In genomic region chr19:4371209-4371897, GRCh38 we compare ENCODE assay signal across 12 cellular contexts. TPM values are rescaled to one million over a fixed set of nuclear protein-coding genes. Genes with fewer than 3 reads are reported as not detected.
A peak's percentile ranks its signal among the peaks of the same experiment; 100 is the strongest.
DNase-seq lines count a peak whose midpoint lies in the region; ATAC-seq, FAIRE-seq and TF ChIP-seq lines count a peak whose summit lies in the region.
"Had no signal": no experiment of that assay in that cellular context is flagged by ENCODE, and none has a peak within 500 bp of the region (broad histone marks: within the 10 kb centered on the region; RNA-seq: fewer than 3 reads in every experiment).

No MANE protein-coding gene starts in this region.

- no peak overlapping the region for H3K4me3 Mint-ChIP-seq in natural killer cell treated with Interleukin-12 subunit alpha and Interleukin-12 subunit beta and Interleukin-15 and Interleukin-18, amount 100 ng/mL, for 72 hours
- H3K4me3 Mint-ChIP-seq in glutamatergic neuron (ENCODE audit: unreplicated experiment) = no peak overlapping the region

- CTCF ChIA-PET in K562 (lab: Yijun Ruan, JAX; ENCODE audit: low intra/inter-chr PET ratio) = no interaction called here

- H3K36me3 ChIP-seq in BLaER1 treated with 17β-estradiol and CSF1 and Interleukin-3, amounts not matched to agents 10 nM and 100 nM = peaks cover 5 to 41% (median 21%) of the 10 kb centered on the region in 11 experiments; a peak in 20 of 22 replicates
- H3K36me3 ChIP-seq in KOPT-K1 (ENCODE audit: insufficient read depth, low read length) (0 out of 2 replicates have a peak, but pooled peaks cover 6% of the 10 kb centered on the region), K562 (ENCODE audit: control insufficient read depth, insufficient read depth, low read length) (peaks cover 57% of the 10 kb centered on the region; the same call in 2 of the 3 replicates)

- H3K4me1 Mint-ChIP-seq in natural killer cell treated with Interleukin-12 subunit alpha and Interleukin-12 subunit beta and Interleukin-15 and Interleukin-18, amount 100 ng/mL, for 72 hours (ENCODE audit: low read depth in 2 of 2) = peaks cover 34 to 44% of the 10 kb centered on the region in 2 donors
- H3K4me1 Mint-ChIP-seq in glutamatergic neuron (ENCODE audit: low read depth, unreplicated experiment) = peaks cover 30% of the 10 kb centered on the region

- no peaks in the 10 kb centered on the region for H3K27me3 ChIP-seq in BLaER1 treated with 17β-estradiol and CSF1 and Interleukin-3, amounts not matched to agents 10 nM and 100 nM
- no peaks in the 10 kb centered on the region for H3K27me3 ChIP-seq in K562 (ENCODE audit: control insufficient read depth in 2 of 2, insufficient read depth in 2 of 2, low read length in 2 of 2)

- intact Hi-C loops in K562 (cut with micrococcal nuclease) = no loop called here

- FAIRE-seq in K562 (lab: Jason Lieb, UNC) = no peak
- FAIRE-seq in urothelium cell line (lab: Jason Lieb, UNC) = no peak
- FAIRE-seq: colon had no signal

- H3K36me3 Mint-ChIP-seq in natural killer cell treated with Interleukin-12 subunit alpha and Interleukin-12 subunit beta and Interleukin-15 and Interleukin-18, amount 100 ng/mL, for 72 hours = no peaks in the 10 kb centered on the region
- no peaks in the 10 kb centered on the region for H3K36me3 Mint-ChIP-seq in glutamatergic neuron (ENCODE audit: unreplicated experiment)

- H3K4me3 ChIP-seq in BLaER1 treated with 17β-estradiol and CSF1 and Interleukin-3, amounts not matched to agents 10 nM and 100 nM = peak overlapping the region in 1 of 10 experiments; percentile 7; a peak in 1 of 20 replicates
- no peak overlapping the region for H3K4me3 ChIP-seq in K562
- H3K4me3 ChIP-seq: HAP-1 had no signal

- BruUV-seq in K562 (replicated peaks; lab: Mats Ljungman, UMichigan) = no TSS peak

- H3K27ac Mint-ChIP-seq in natural killer cell treated with Interleukin-12 subunit alpha and Interleukin-12 subunit beta and Interleukin-15 and Interleukin-18, amount 100 ng/mL, for 72 hours = peak overlapping the region; percentile 80 to 93
- H3K27ac Mint-ChIP-seq in glutamatergic neuron (ENCODE audit: unreplicated experiment) = no peak overlapping the region

- H4K20me1 ChIP-seq in BLaER1 treated with 17β-estradiol and CSF1 and Interleukin-3, amounts not matched to agents 10 nM and 100 nM = peaks cover 90 to 100% (median 98%) of the 10 kb centered on the region in 11 experiments
- peaks cover 6% of the 10 kb centered on the region for H4K20me1 ChIP-seq in K562 (replicated peaks; ENCODE audit: control insufficient read depth, insufficient read depth, low read length)

- H3K4me2 ChIP-seq in BLaER1 treated with 17β-estradiol and CSF1 and Interleukin-3, amounts not matched to agents 10 nM and 100 nM = peak overlapping the region; percentile 96 to 100 (median 99)
- no peak overlapping the region for H3K4me2 ChIP-seq in K562 (ENCODE audit: insufficient read depth, low read length)

- 95% methylated on average over 14 of the region's 26 CpGs for WGBS in K562 (ENCODE audit: insufficient coverage, low coverage, missing lambda C conversion rate)

- TF ChIP-seq POLR2A in K562 (conservative IDR thresholded peaks at IDR 0.05) = no peak

- POLR2A ChIA-PET in K562 (lab: Yijun Ruan, JAX) = interaction anchor here (1.1 kb wide), 1 partner anchor 8 kb away, joined by 5 read pairs; no protein-coding TSS in a partner anchor

- no peaks in the 10 kb centered on the region for H3K9me3 Mint-ChIP-seq in natural killer cell treated with Interleukin-12 subunit alpha and Interleukin-12 subunit beta and Interleukin-15 and Interleukin-18, amount 100 ng/mL, for 72 hours
- peaks cover 12% of the 10 kb centered on the region for H3K9me3 Mint-ChIP-seq in glutamatergic neuron (ENCODE audit: unreplicated experiment)

- ATAC-seq in K562 = no peak
- ATAC-seq in natural killer cell treated with Interleukin-12 subunit alpha and Interleukin-12 subunit beta and Interleukin-15 and Interleukin-18, amount 100 ng/mL, for 72 hours = no peak

- H3K9me3 ChIP-seq in BLaER1 treated with 17β-estradiol and CSF1 and Interleukin-3, amounts not matched to agents 10 nM and 100 nM (replicated peaks in 1 of 11) = no peaks in the 10 kb centered on the region
- no peaks in the 10 kb centered on the region for H3K9me3 ChIP-seq in KOPT-K1 (ENCODE audit: insufficient read depth, low read length, poor library complexity, severe bottlenecking)
- H3K9me3 ChIP-seq in K562 (replicated peaks; ENCODE audit: control insufficient read depth, insufficient read depth, low read depth, low read length) = no peaks in the 10 kb centered on the region
- H3K9me3 ChIP-seq: HAP-1 had no signal

- DNase-seq in K562 (ENCODE audit: extremely low read depth in 1 of 4, low spot score in 3 of 4) = no peak
- no peak for DNase-seq in natural killer cell treated with Interleukin-12 subunit alpha and Interleukin-12 subunit beta and Interleukin-15 and Interleukin-18, amount 100 ng/mL, for 72 hours (ENCODE audit: low spot score)
- no peak for DNase-seq in glutamatergic neuron
- no peak for DNase-seq in urothelium cell line (ENCODE audit: low spot score)
- no peak for DNase-seq in islet precursor cell
- no peak for DNase-seq in COR-L47 (lab: John Stamatoyannopoulos, UW)
- DNase-seq: activated CD4-positive, CD25-positive, alpha-beta regulatory T cell treated with anti-CD3 and anti-CD28 coated beads, Interleukin-2, amount 50 U/mL, for 72 hours; NCI-H748 treated with DMSO at 0.1 percent for 48 hours had no signal

- TF ChIP-seq RAD21 in K562 (CRISPR knock-in tag; conservative IDR thresholded peaks at IDR 0.05 in 1 of 2, IDR thresholded peaks at IDR 0.05 in 1 of 2) = no peak

- H3K27me3 Mint-ChIP-seq in natural killer cell treated with Interleukin-12 subunit alpha and Interleukin-12 subunit beta and Interleukin-15 and Interleukin-18, amount 100 ng/mL, for 72 hours = no peaks in the 10 kb centered on the region
- H3K27me3 Mint-ChIP-seq in glutamatergic neuron (ENCODE audit: unreplicated experiment) = peaks cover 27% of the 10 kb centered on the region

- no peak overlapping the region for H2AFZ ChIP-seq in K562 (ENCODE audit: low read depth, low read length)

- TF ChIP-seq EP300 in K562 (IDR thresholded peaks at IDR 0.05; ENCODE audit: low read length) = no peak

- H3K9me1 ChIP-seq in K562 (ENCODE audit: control insufficient read depth, insufficient read depth, low read length) = no peaks in the 10 kb centered on the region

- in situ Hi-C loops in K562 (cut with MboI) = no loop called here

- H3K4me1 ChIP-seq in BLaER1 treated with 17β-estradiol and CSF1 and Interleukin-3, amounts not matched to agents 10 nM and 100 nM = peaks cover 93 to 100% (median 98%) of the 10 kb centered on the region in 10 experiments
- H3K4me1 ChIP-seq in K562 (replicated peaks in 1 of 2; ENCODE audit: control insufficient read depth in 2 of 2, insufficient read depth in 2 of 2, low read length in 2 of 2) = peaks cover 66 to 92% of the 10 kb centered on the region in 2 experiments

- peaks cover 89% of the 10 kb centered on the region for H3K79me2 ChIP-seq in K562 (ENCODE audit: control insufficient read depth, insufficient read depth, low read length)

- TF ChIP-seq CTCF in K562 (IDR thresholded peaks at IDR 0.05 in 2 of 3, conservative IDR thresholded peaks at IDR 0.05 in 1 of 3; ENCODE audit: insufficient read depth in 2 of 3, low read depth in 1 of 3, low read length in 3 of 3) = no peak
- no peak for TF ChIP-seq CTCF in glutamatergic neuron (IDR thresholded peaks at IDR 0.05; ENCODE audit: partially characterized antibody, unreplicated experiment)

- peak overlapping the region in 5 of 11 experiments; percentile 81 to 92 (median 90); a peak in 6 of 22 replicates for H3K27ac ChIP-seq in BLaER1 treated with 17β-estradiol and CSF1 and Interleukin-3, amounts not matched to agents 10 nM and 100 nM
- H3K27ac ChIP-seq in KOPT-K1 (ENCODE audit: low read depth, low read length, poor library complexity, severe bottlenecking) (peak overlapping the region; percentile 76), K562 (ENCODE audit: extremely low read depth, low read depth, low read length) (no peak overlapping the region)

- H3K9ac ChIP-seq in BLaER1 treated with 17β-estradiol and CSF1 and Interleukin-3, amounts not matched to agents 10 nM and 100 nM = peak overlapping the region; percentile 26 to 82 (median 78); a peak in 19 of 22 replicates
- H3K9ac ChIP-seq in K562 (ENCODE audit: insufficient read depth in 1 of 2, low read depth in 2 of 2, low read length in 2 of 2) = peak overlapping the region in 1 of 2 experiments; percentile 94; a peak in 2 of 4 replicates

RNA-seq across cellular contexts. Expression of gene MPND, which starts 28.0 kb away (rescaled TPM):
- total RNA-seq in K562 (2011; cell fraction: chromatin; rRNA removed; ENCODE audit: low replicate concordance) = 6.5 and 16.7 TPM in 2 replicates
- 12.6 and 12.8 TPM in 2 replicates for total RNA-seq in K562 (2011; cell fraction: nucleolus; rRNA removed)
- total RNA-seq in K562 (2011; cell fraction: nucleoplasm; rRNA removed) = 6.2 and 6.5 TPM in 2 replicates
- total RNA-seq in K562 (2014; rRNA removed) (3.6 and 5.7 TPM in 2 replicates), K562 (2014; rRNA removed; fragmentation: Illumina TruSeq; extraction: Trizol) (1.5 and 1.9 TPM in 2 replicates), K562 (2015; rRNA removed; fragmentation: Illumina TruSeq; extraction: Trizol) (7.8 and 8.0 TPM in 2 replicates), K562 (2021) (14.0 and 16.2 TPM in 2 replicates), glutamatergic neuron (ENCODE audit: unreplicated experiment) (56.7 TPM)
- polyA plus RNA-seq in K562 (2011; rRNA removed) (3.9 and 4.3 TPM in 2 replicates), K562 (2014; fragmentation: Illumina TruSeq; extraction: Trizol) (5.5 and 7.6 TPM in 2 replicates), K562 (2014; fragmentation: Nextera tagmentation; extraction: Ambion mirVana) (1 to 10 TPM in 1 of 2 experiments, under 1 TPM in 1; 0.25 to 1.3 TPM), K562 (2014; rRNA removed) (5.7 and 9.4 TPM in 2 replicates)
- polyA plus RNA-seq in K562 (2011; cell fraction: cytosol; rRNA removed) = 4.7 and 8.9 TPM in 2 replicates
- 4.8 and 7.2 TPM in 2 replicates for polyA plus RNA-seq in K562 (2011; cell fraction: nucleus; rRNA removed)
- 13.5 and 16.5 TPM in 2 replicates for polyA plus RNA-seq in K562 (2012)
- 1.3 and 1.9 TPM in 2 replicates for polyA minus RNA-seq in K562 (2011; rRNA and poly(A)+ RNA removed)
- polyA minus RNA-seq in K562 (2011; cell fraction: cytosol; rRNA and poly(A)+ RNA removed) = 8.7 and 9.4 TPM in 2 replicates
- polyA minus RNA-seq in K562 (2011; cell fraction: nucleus; rRNA and poly(A)+ RNA removed) = 3.2 and 4.0 TPM in 2 replicates
- 10 to 100 TPM; 28.3 to 73.5 TPM for total RNA-seq in natural killer cell treated with Interleukin-12 subunit alpha and Interleukin-12 subunit beta and Interleukin-15 and Interleukin-18, amount 100 ng/mL, for 72 hours

RNA-seq across cellular contexts. Expression of gene SH3GL1, which starts 29.0 kb away (rescaled TPM):
- 74.6 and 119 TPM in 2 replicates for total RNA-seq in K562 (2011; cell fraction: chromatin; rRNA removed; ENCODE audit: low replicate concordance)
- 59.7 and 60.0 TPM in 2 replicates for total RNA-seq in K562 (2011; cell fraction: nucleolus; rRNA removed)
- 58.7 and 78.3 TPM in 2 replicates for total RNA-seq in K562 (2011; cell fraction: nucleoplasm; rRNA removed)
- total RNA-seq in K562 (2014; rRNA removed) = 48.0 and 60.1 TPM in 2 replicates
- total RNA-seq in K562 (2014; rRNA removed; fragmentation: Illumina TruSeq; extraction: Trizol) = 6.1 and 9.4 TPM in 2 replicates
- total RNA-seq in K562 (2015; rRNA removed; fragmentation: Illumina TruSeq; extraction: Trizol) = 28.6 and 29.1 TPM in 2 replicates
- total RNA-seq in K562 (2021) = 72.0 and 75.3 TPM in 2 replicates
- 25.7 and 44.0 TPM in 2 replicates for polyA plus RNA-seq in K562 (2011; rRNA removed)
- polyA plus RNA-seq in K562 (2011; cell fraction: cytosol; rRNA removed) = 41.8 and 96.4 TPM in 2 replicates
- 68.2 and 94.2 TPM in 2 replicates for polyA plus RNA-seq in K562 (2011; cell fraction: nucleus; rRNA removed)
- polyA plus RNA-seq in K562 (2012) = 51.2 and 58.7 TPM in 2 replicates
- 25.5 and 57.0 TPM in 2 replicates for polyA plus RNA-seq in K562 (2014; fragmentation: Illumina TruSeq; extraction: Trizol)
- polyA plus RNA-seq in K562 (2014; fragmentation: Nextera tagmentation; extraction: Ambion mirVana) = 1 to 10 TPM; 1.7 to 2.1 TPM
- polyA plus RNA-seq in K562 (2014; rRNA removed) = 58.5 and 64.7 TPM in 2 replicates
- polyA minus RNA-seq in K562 (2011; rRNA and poly(A)+ RNA removed) = 8.2 and 13.7 TPM in 2 replicates
- 31.3 and 36.5 TPM in 2 replicates for polyA minus RNA-seq in K562 (2011; cell fraction: cytosol; rRNA and poly(A)+ RNA removed)
- 17.4 and 22.5 TPM in 2 replicates for polyA minus RNA-seq in K562 (2011; cell fraction: nucleus; rRNA and poly(A)+ RNA removed)
- total RNA-seq in natural killer cell treated with Interleukin-12 subunit alpha and Interleukin-12 subunit beta and Interleukin-15 and Interleukin-18, amount 100 ng/mL, for 72 hours = 10 to 100 TPM; 47.0 to 50.8 TPM
- total RNA-seq in glutamatergic neuron (ENCODE audit: unreplicated experiment) = 56.3 TPM

RNA-seq across cellular contexts. Expression of gene CHAF1A, which starts 31.1 kb away (rescaled TPM):
- 122 and 169 TPM in 2 replicates for total RNA-seq in K562 (2011; cell fraction: chromatin; rRNA removed; ENCODE audit: low replicate concordance)
- total RNA-seq in K562 (2011; cell fraction: nucleolus; rRNA removed) = 101 and 121 TPM in 2 replicates
- total RNA-seq in K562 (2011; cell fraction: nucleoplasm; rRNA removed) = 83.4 and 88.4 TPM in 2 replicates
- 61.1 and 78.3 TPM in 2 replicates for total RNA-seq in K562 (2014; rRNA removed)
- total RNA-seq in K562 (2014; rRNA removed; fragmentation: Illumina TruSeq; extraction: Trizol) = 32.5 and 42.6 TPM in 2 replicates
- total RNA-seq in K562 (2015; rRNA removed; fragmentation: Illumina TruSeq; extraction: Trizol) = 51.4 and 51.8 TPM in 2 replicates
- 78.6 and 86.9 TPM in 2 replicates for total RNA-seq in K562 (2021)
- 32.0 and 35.3 TPM in 2 replicates for polyA plus RNA-seq in K562 (2011; rRNA removed)
- polyA plus RNA-seq in K562 (2011; cell fraction: cytosol; rRNA removed) = 33.8 and 95.9 TPM in 2 replicates
- polyA plus RNA-seq in K562 (2011; cell fraction: nucleus; rRNA removed) = 46.7 and 100 TPM in 2 replicates
- polyA plus RNA-seq in K562 (2012) = 65.6 and 65.8 TPM in 2 replicates
- 45.2 and 59.3 TPM in 2 replicates for polyA plus RNA-seq in K562 (2014; fragmentation: Illumina TruSeq; extraction: Trizol)
- 1 to 10 TPM; 1.6 to 2.1 TPM for polyA plus RNA-seq in K562 (2014; fragmentation: Nextera tagmentation; extraction: Ambion mirVana)
- 65.4 and 73.4 TPM in 2 replicates for polyA plus RNA-seq in K562 (2014; rRNA removed)
- polyA minus RNA-seq in K562 (2011; rRNA and poly(A)+ RNA removed) = 33.8 and 38.5 TPM in 2 replicates
- 43.1 and 61.4 TPM in 2 replicates for polyA minus RNA-seq in K562 (2011; cell fraction: cytosol; rRNA and poly(A)+ RNA removed)
- polyA minus RNA-seq in K562 (2011; cell fraction: nucleus; rRNA and poly(A)+ RNA removed) = 35.1 and 42.1 TPM in 2 replicates
- 100 to 1,000 TPM in 1 of 2 donors, 10 to 100 TPM in 1; 54.6 to 125 TPM for total RNA-seq in natural killer cell treated with Interleukin-12 subunit alpha and Interleukin-12 subunit beta and Interleukin-15 and Interleukin-18, amount 100 ng/mL, for 72 hours
- total RNA-seq in glutamatergic neuron (ENCODE audit: unreplicated experiment) = 20.5 TPM

RNA-seq across cellular contexts. Expression of gene STAP2, which starts 32.7 kb away (rescaled TPM):
- total RNA-seq in K562 (2011; cell fraction: chromatin; rRNA removed; ENCODE audit: low replicate concordance) = 2.7 and 6.6 TPM in 2 replicates
- total RNA-seq in K562 (2011; cell fraction: nucleolus; rRNA removed) = 8.7 and 10.8 TPM in 2 replicates
- 4.0 and 6.0 TPM in 2 replicates for total RNA-seq in K562 (2011; cell fraction: nucleoplasm; rRNA removed)
- total RNA-seq in K562 (2014; rRNA removed) (4.3 and 7.8 TPM in 2 replicates), K562 (2014; rRNA removed; fragmentation: Illumina TruSeq; extraction: Trizol) (2.3 and 3.9 TPM in 2 replicates), K562 (2015; rRNA removed; fragmentation: Illumina TruSeq; extraction: Trizol) (3.5 and 4.5 TPM in 2 replicates), K562 (2021) (5.7 and 8.2 TPM in 2 replicates), glutamatergic neuron (ENCODE audit: unreplicated experiment) (18.1 TPM)
- polyA plus RNA-seq in K562 (2011; rRNA removed) (4.3 and 4.7 TPM in 2 replicates), K562 (2014; fragmentation: Illumina TruSeq; extraction: Trizol) (5.3 and 5.4 TPM in 2 replicates), K562 (2014; fragmentation: Nextera tagmentation; extraction: Ambion mirVana) (1 to 10 TPM; 1.2 to 3.6 TPM), K562 (2014; rRNA removed) (5.8 and 9.8 TPM in 2 replicates)
- 5.4 and 13.5 TPM in 2 replicates for polyA plus RNA-seq in K562 (2011; cell fraction: cytosol; rRNA removed)
- polyA plus RNA-seq in K562 (2011; cell fraction: nucleus; rRNA removed) = 5.6 and 10.5 TPM in 2 replicates
- polyA plus RNA-seq in K562 (2012) = 1.4 and 4.8 TPM in 2 replicates
- polyA minus RNA-seq in K562 (2011; rRNA and poly(A)+ RNA removed) = 1.2 and 3.1 TPM in 2 replicates
- 2.0 and 2.6 TPM in 2 replicates for polyA minus RNA-seq in K562 (2011; cell fraction: cytosol; rRNA and poly(A)+ RNA removed)
- 1.1 and 3.2 TPM in 2 replicates for polyA minus RNA-seq in K562 (2011; cell fraction: nucleus; rRNA and poly(A)+ RNA removed)
- total RNA-seq in natural killer cell treated with Interleukin-12 subunit alpha and Interleukin-12 subunit beta and Interleukin-15 and Interleukin-18, amount 100 ng/mL, for 72 hours = 10 to 100 TPM in 1 of 2 donors, 1 to 10 TPM in 1; 7.3 to 12.8 TPM
